Comparison of ENCODE assay signal across 9 cellular contexts in genomic region chr2:127025357-127026062, GRCh38.
DNase-seq lines count a peak whose midpoint lies in the region; ATAC-seq lines count a peak whose summit lies in the region.
"Had no signal": no experiment of that assay in that cellular context is flagged by ENCODE, and none has a peak within 500 bp of the region (broad histone marks: within the 10 kb centered on the region; RNA-seq: fewer than 3 reads in every experiment).

No MANE protein-coding gene starts in this region.

- peak; percentile 37 to 43 for DNase-seq in NOMO-1 (lab: John Stamatoyannopoulos, UW; ENCODE audit: unreplicated experiment in 2 of 2)
- no peak for DNase-seq in NOMO-1 treated with dmso at 0.1 percent for 144 hours (lab: John Stamatoyannopoulos, UW; ENCODE audit: unreplicated experiment)
- DNase-seq in NCI-H226: peak; percentile 57
- peak; percentile 87 for DNase-seq in activated CD8-positive, alpha-beta T cell treated with anti-CD3 and anti-CD28 coated beads, Interleukin-2, amount 10 ng/mL, durations not matched to agents 7 days and 5 days
- peak; percentile 86 for DNase-seq in medulla oblongata (ENCODE audit: extremely low spot score)
- DNase-seq in stimulated activated CD4-positive, alpha-beta T cell treated with anti-CD3 and anti-CD28 coated beads, TNF-alpha, amount 100 ng/mL, for 48 hours (ENCODE audit: low read depth in 3 of 3): peak; percentile 41 to 60 (median 57)
- DNase-seq: DND-41 had no signal

- no peaks in the 10 kb centered on the region for H3K36me3 ChIP-seq in ectodermal cell (ENCODE audit: control insufficient read depth, insufficient read depth, low read length)

- H3K9me3 ChIP-seq in ectodermal cell (ENCODE audit: control insufficient read depth, low read length): no peaks in the 10 kb centered on the region

- no peaks in the 10 kb centered on the region for H3K4me1 ChIP-seq in ectodermal cell (ENCODE audit: control insufficient read depth, insufficient read depth, low read length)

- CTCF ChIA-PET in activated CD8-positive, alpha-beta T cell treated with anti-CD3 and anti-CD28 coated beads, Interleukin-2, amount 10 ng/mL, durations not matched to agents 7 days and 5 days (lab: Charles Lee): interaction anchor here (1.6 kb wide), 1 partner anchor 10 kb away, joined by 5 read pairs; no protein-coding TSS in a partner anchor

- H3K4me3 ChIP-seq in ectodermal cell (ENCODE audit: insufficient read depth, low read depth, low read length): peak overlapping the region; percentile 57

- H3K4me3 Mint-ChIP-seq in activated CD8-positive, alpha-beta T cell treated with anti-CD3 and anti-CD28 coated beads, Interleukin-2, amount 10 ng/mL, durations not matched to agents 7 days and 5 days: peak overlapping the region; percentile 85

- peak overlapping the region; percentile 83 for H3K27ac Mint-ChIP-seq in activated CD8-positive, alpha-beta T cell treated with anti-CD3 and anti-CD28 coated beads, Interleukin-2, amount 10 ng/mL, durations not matched to agents 7 days and 5 days

- ATAC-seq in HG02973 (IDR thresholded peaks at IDR 0.05; ENCODE audit: unreplicated experiment): peak; percentile 94
- ATAC-seq in activated CD8-positive, alpha-beta T cell treated with anti-CD3 and anti-CD28 coated beads, Interleukin-2, amount 10 ng/mL, durations not matched to agents 7 days and 5 days: peak; percentile 99

- POLR2A ChIA-PET in activated CD8-positive, alpha-beta T cell treated with anti-CD3 and anti-CD28 coated beads, Interleukin-2, amount 10 ng/mL, durations not matched to agents 7 days and 5 days (lab: Charles Lee): no interaction called here

- 1% methylated on average over 39 of the region's 39 CpGs for WGBS in ectodermal cell, 2 experiments

- no peak overlapping the region for H3K27ac ChIP-seq in ectodermal cell (ENCODE audit: insufficient read depth, low read depth, low read length, poor library complexity, severe bottlenecking)

- peaks cover 11% of the 10 kb centered on the region for H3K9me3 Mint-ChIP-seq in activated CD8-positive, alpha-beta T cell treated with anti-CD3 and anti-CD28 coated beads, Interleukin-2, amount 10 ng/mL, durations not matched to agents 7 days and 5 days (ENCODE audit: insufficient read depth)

- H3K36me3 Mint-ChIP-seq in activated CD8-positive, alpha-beta T cell treated with anti-CD3 and anti-CD28 coated beads, Interleukin-2, amount 10 ng/mL, durations not matched to agents 7 days and 5 days (ENCODE audit: low read depth): no peaks in the 10 kb centered on the region

- peaks cover 42% of the 10 kb centered on the region for H3K27me3 Mint-ChIP-seq in activated CD8-positive, alpha-beta T cell treated with anti-CD3 and anti-CD28 coated beads, Interleukin-2, amount 10 ng/mL, durations not matched to agents 7 days and 5 days (ENCODE audit: low read depth)

- no peaks in the 10 kb centered on the region for H3K27me3 ChIP-seq in ectodermal cell (ENCODE audit: control insufficient read depth, insufficient read depth, low read length, poor library complexity, severe bottlenecking)

- H3K4me1 Mint-ChIP-seq in activated CD8-positive, alpha-beta T cell treated with anti-CD3 and anti-CD28 coated beads, Interleukin-2, amount 10 ng/mL, durations not matched to agents 7 days and 5 days (ENCODE audit: low read depth): peaks cover 14% of the 10 kb centered on the region
